1 cellular context compared by ENCODE assay signal in the genomic region with DNA sequence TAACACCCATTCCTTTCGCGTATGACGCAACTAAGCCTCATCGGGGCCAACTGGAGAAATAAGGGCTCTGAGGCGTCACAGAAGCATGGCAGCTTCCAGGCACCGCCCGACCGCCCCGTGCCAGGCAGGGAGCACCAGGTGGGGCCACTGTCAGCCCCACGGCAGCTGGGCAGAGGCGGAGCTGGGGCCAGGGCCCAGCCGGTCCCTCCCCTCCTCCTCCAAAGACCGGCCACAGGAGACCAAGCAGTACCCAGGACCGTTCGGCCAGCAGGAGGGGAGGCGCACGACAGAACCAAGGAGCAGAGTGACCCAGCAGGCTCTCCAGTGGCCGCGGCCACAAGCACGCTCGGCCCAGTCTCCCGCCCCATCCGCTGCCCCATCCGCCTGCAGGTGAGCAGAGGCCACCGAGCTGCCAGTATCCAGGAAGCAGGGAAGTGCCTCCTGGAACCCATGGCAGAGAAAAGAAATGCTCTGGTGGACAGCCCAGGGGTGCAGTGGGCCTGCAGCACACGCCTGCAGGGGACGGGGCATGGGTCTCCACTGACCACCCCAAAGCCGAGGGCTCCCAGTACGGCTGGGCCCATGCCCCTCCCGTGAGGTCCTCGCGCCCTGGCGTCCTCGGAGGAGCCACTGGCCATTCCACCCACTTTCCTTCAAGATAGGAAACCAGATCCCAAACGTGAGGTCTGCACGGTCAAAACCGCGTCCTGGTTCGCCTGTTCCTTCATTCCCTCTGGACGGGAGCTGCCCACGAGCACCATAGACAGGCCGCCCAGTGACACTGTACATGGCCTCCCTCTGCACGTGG.
TF ChIP-seq lines count a peak whose summit lies in the region.

No MANE protein-coding gene starts in this region.

TF ChIP-seq in GM12878, 131 proteins besides CTCF, POLR2A, EP300 and RAD21:
- TF ChIP-seq SUZ12 (IDR thresholded peaks at IDR 0.05; ENCODE audit: unreplicated experiment) (no peak), EED (IDR thresholded peaks at IDR 0.05; ENCODE audit: low read depth) (no peak), HDAC6 (IDR thresholded peaks at IDR 0.05; ENCODE audit: unreplicated experiment) (no peak), CUX1 (IDR thresholded peaks at IDR 0.05; ENCODE audit: insufficient replicate concordance, low read depth, low read length) (no peak), CBX5 (IDR thresholded peaks at IDR 0.05; ENCODE audit: low read depth) (no peak), ZZZ3 (IDR thresholded peaks at IDR 0.05; ENCODE audit: control insufficient read depth, insufficient read length, low read depth) (no peak), YBX1 (IDR thresholded peaks at IDR 0.05) (no peak), RAD51 (IDR thresholded peaks at IDR 0.05) (no peak), IRF4 (IDR thresholded peaks at IDR 0.05; ENCODE audit: low read depth, low read length) (no peak), ZNF622 (IDR thresholded peaks at IDR 0.05) (no peak), SREBF1 (IDR thresholded peaks at IDR 0.05; ENCODE audit: low read length) (no peak), JUNB (IDR thresholded peaks at IDR 0.05) (no peak), BHLHE40 (IDR thresholded peaks at IDR 0.05; ENCODE audit: borderline replicate concordance in 1 of 2, low read depth in 2 of 2, low read length in 1 of 2) (no peak), TCF3 (IDR thresholded peaks at IDR 0.05; ENCODE audit: borderline replicate concordance, insufficient read depth, low read depth, low read length) (no peak), ZNF217 (IDR thresholded peaks at IDR 0.05) (no peak)
- TF ChIP-seq, protein P1, sequence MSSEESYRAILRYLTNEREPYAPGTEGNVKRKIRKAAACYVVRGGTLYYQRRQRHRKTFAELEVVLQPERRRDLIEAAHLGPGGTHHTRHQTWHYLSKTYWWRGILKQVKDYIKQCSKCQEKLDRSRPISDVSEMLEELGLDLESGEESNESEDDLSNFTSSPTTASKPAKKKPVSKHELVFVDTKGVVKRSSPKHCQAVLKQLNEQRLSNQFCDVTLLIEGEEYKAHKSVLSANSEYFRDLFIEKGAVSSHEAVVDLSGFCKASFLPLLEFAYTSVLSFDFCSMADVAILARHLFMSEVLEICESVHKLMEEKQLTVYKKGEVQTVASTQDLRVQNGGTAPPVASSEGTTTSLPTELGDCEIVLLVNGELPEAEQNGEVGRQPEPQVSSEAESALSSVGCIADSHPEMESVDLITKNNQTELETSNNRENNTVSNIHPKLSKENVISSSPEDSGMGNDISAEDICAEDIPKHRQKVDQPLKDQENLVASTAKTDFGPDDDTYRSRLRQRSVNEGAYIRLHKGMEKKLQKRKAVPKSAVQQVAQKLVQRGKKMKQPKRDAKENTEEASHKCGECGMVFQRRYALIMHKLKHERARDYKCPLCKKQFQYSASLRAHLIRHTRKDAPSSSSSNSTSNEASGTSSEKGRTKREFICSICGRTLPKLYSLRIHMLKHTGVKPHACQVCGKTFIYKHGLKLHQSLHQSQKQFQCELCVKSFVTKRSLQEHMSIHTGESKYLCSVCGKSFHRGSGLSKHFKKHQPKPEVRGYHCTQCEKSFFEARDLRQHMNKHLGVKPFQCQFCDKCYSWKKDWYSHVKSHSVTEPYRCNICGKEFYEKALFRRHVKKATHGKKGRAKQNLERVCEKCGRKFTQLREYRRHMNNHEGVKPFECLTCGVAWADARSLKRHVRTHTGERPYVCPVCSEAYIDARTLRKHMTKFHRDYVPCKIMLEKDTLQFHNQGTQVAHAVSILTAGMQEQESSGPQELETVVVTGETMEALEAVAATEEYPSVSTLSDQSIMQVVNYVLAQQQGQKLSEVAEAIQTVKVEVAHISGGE (CRISPR knock-in tag; IDR thresholded peaks at IDR 0.05): no peak
